In the genomic region with DNA sequence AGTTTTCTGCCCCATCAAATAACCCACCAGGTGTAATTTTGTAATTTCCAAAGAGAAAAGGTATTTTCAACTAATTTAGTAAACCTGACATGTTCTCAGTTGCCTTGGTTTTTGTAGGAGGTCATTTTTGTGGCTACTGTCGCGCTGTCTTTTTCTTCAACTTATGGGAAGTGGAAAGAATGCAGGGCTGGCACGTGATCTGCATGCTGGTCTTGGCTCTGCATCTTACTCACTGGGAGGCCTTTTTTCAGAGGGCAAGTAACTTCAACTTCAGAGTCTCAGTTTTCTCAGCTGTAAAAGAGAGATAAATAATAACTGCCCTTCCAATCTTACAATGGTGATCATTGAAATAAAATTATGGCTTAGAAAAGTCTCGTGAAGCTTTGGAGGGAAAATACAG, we compare ENCODE assay signal across 1 cellular context.
TF ChIP-seq lines count a peak whose summit lies in the region.

No MANE protein-coding gene starts in this region.

TF ChIP-seq in K562, 482 proteins besides CTCF, POLR2A, EP300 and RAD21 (continued from another document):
- TF ChIP-seq, protein P1, sequence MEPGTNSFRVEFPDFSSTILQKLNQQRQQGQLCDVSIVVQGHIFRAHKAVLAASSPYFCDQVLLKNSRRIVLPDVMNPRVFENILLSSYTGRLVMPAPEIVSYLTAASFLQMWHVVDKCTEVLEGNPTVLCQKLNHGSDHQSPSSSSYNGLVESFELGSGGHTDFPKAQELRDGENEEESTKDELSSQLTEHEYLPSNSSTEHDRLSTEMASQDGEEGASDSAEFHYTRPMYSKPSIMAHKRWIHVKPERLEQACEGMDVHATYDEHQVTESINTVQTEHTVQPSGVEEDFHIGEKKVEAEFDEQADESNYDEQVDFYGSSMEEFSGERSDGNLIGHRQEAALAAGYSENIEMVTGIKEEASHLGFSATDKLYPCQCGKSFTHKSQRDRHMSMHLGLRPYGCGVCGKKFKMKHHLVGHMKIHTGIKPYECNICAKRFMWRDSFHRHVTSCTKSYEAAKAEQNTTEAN (CRISPR knock-in tag; IDR thresholded peaks at IDR 0.05): no peak
- TF ChIP-seq ETV5 (CRISPR knock-in tag; IDR thresholded peaks at IDR 0.05; ENCODE audit: low read depth): no peak
- no peak for TF ChIP-seq TCF7L2 (IDR thresholded peaks at IDR 0.05; ENCODE audit: low read depth, low read length)
- TF ChIP-seq, protein P2, sequence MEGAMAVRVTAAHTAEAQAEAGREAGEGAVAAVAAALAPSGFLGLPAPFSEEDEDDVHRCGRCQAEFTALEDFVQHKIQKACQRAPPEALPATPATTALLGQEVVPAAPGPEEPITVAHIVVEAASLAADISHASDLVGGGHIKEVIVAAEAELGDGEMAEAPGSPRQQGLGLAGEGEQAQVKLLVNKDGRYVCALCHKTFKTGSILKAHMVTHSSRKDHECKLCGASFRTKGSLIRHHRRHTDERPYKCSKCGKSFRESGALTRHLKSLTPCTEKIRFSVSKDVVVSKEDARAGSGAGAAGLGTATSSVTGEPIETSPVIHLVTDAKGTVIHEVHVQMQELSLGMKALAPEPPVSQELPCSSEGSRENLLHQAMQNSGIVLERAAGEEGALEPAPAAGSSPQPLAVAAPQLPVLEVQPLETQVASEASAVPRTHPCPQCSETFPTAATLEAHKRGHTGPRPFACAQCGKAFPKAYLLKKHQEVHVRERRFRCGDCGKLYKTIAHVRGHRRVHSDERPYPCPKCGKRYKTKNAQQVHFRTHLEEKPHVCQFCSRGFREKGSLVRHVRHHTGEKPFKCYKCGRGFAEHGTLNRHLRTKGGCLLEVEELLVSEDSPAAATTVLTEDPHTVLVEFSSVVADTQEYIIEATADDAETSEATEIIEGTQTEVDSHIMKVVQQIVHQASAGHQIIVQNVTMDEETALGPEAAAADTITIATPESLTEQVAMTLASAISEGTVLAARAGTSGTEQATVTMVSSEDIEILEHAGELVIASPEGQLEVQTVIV (CRISPR knock-in tag; IDR thresholded peaks at IDR 0.05; ENCODE audit: borderline replicate concordance): no peak
- TF ChIP-seq, protein P3, sequence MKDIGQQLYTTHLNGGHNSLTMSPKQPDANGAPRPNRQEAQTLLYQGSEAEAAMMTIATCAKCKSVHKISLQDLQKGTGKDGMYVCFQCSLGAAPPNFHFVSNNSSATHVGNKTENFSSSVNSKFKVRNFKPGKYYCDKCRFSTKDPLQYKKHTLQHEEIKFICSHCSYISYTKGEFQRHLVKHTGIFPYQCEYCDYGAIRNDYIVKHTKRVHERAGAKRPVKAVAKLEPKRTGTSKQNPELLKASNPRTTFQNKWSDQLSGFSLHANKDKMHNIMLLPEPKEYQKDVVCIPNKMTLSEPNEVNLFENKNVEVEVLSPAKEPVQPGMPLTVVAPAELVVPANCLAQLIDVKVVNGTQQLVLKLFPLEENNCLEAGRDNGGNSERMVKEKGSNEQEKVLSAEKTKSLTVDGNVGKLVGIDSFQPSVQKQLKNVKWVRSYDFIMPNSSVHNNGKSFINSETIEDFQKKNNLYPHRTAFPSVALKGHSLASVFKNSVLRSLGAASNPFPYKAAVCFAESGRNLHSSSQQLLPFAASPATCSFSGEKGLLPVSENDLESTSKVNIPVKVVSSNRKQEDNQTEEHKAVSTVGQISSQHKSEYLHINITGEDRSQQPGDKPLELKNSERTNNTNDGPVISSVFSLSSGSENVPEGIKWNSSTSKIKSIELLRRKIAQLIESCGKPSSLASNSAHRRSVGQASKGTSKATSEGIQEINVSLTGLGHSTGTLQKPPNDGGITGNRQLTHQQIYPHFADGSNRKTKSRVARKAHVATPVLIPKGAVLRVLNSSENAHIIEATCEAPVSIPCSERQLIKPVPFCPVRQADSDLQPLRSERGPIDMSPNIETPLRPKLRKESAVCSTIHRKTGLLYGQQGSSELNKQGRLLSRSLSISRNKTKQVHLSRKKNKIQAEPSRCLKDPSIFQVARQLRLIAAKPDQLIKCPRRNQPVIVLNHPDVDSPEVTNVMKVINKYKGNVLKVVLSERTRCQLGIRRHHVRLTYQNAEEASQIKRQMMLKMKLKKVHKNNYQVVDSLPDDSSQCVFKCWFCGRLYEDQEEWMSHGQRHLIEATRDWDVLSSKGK (CRISPR knock-in tag; IDR thresholded peaks at IDR 0.05): no peak
- TF ChIP-seq, protein P4, sequence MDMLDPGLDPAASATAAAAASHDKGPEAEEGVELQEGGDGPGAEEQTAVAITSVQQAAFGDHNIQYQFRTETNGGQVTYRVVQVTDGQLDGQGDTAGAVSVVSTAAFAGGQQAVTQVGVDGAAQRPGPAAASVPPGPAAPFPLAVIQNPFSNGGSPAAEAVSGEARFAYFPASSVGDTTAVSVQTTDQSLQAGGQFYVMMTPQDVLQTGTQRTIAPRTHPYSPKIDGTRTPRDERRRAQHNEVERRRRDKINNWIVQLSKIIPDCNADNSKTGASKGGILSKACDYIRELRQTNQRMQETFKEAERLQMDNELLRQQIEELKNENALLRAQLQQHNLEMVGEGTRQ (CRISPR knock-in tag; IDR thresholded peaks at IDR 0.05): 0 out of 2 replicates have a peak, but pooled peaks have one; percentile 16
- peak; percentile 61 for TF ChIP-seq BHLHE40 (IDR thresholded peaks at IDR 0.05; ENCODE audit: low read length)
- TF ChIP-seq ZSCAN29 (IDR thresholded peaks at IDR 0.05): no peak
- TF ChIP-seq BCOR (IDR thresholded peaks at IDR 0.05): no peak
- TF ChIP-seq, protein P5, sequence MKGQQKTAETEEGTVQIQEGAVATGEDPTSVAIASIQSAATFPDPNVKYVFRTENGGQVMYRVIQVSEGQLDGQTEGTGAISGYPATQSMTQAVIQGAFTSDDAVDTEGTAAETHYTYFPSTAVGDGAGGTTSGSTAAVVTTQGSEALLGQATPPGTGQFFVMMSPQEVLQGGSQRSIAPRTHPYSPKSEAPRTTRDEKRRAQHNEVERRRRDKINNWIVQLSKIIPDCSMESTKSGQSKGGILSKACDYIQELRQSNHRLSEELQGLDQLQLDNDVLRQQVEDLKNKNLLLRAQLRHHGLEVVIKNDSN (CRISPR knock-in tag; IDR thresholded peaks at IDR 0.05): no peak
- no peak for TF ChIP-seq HMG20A (CRISPR knock-in tag; conservative IDR thresholded peaks at IDR 0.05)
TF ChIP-seq in K562: peak in this region for 2.
